Comparison of ENCODE assay signal across 23 cellular contexts in genomic region chrX:49842603-49843002, GRCh38. TPM values are rescaled to one million over a fixed set of nuclear protein-coding genes. Genes with fewer than 3 reads are reported as not detected.
DNase-seq lines count a peak whose midpoint lies in the region; ATAC-seq, FAIRE-seq and TF ChIP-seq lines count a peak whose summit lies in the region.
"Had no signal": no experiment of that assay in that cellular context is flagged by ENCODE, and none has a peak within 500 bp of the region (broad histone marks: within the 10 kb centered on the region; RNA-seq: fewer than 3 reads in every experiment).

No MANE protein-coding gene starts in this region.

- no peak overlapping the region for H4K5ac ChIP-seq in H9 (ENCODE audit: insufficient read length, low read depth, low read length)

- no peak for DNase-seq in H9
- DNase-seq in K562 (ENCODE audit: extremely low read depth in 1 of 4, low spot score in 3 of 4): peak in 3 of 4 experiments; percentile 13 to 25 (median 14)
- DNase-seq in HepG2 (ENCODE audit: low spot score): peak; percentile 88
- DNase-seq in HEK293T (ENCODE audit: extremely low spot score): no peak
- no peak for DNase-seq in COR-L47 (lab: John Stamatoyannopoulos, UW)
- DNase-seq: BE2C; CD4-positive, alpha-beta T cell; DMS79 treated with DMSO at 0.1 percent for 48 hours; H7; NCI-H1417 treated with DMSO at 0.1 percent for 48 hours; NCI-H2107; NCI-H345; NCI-H526; OCI-M1; SJCRH30; T-helper 2 cell had no signal

- intact Hi-C loops in K562 (cut with micrococcal nuclease) (no loop called here), HepG2 (cut with micrococcal nuclease; ENCODE audit: unreplicated experiment) (no loop called here)

- TF ChIP-seq POLR2A in K562 (conservative IDR thresholded peaks at IDR 0.05) (no peak), HepG2 (IDR thresholded peaks at IDR 0.05; ENCODE audit: insufficient read depth in 1 of 2, low read depth in 2 of 2, low read length in 2 of 2) (no peak)

- H3K27me3 Mint-ChIP-seq in H9 (ENCODE audit: low read depth): no peaks in the 10 kb centered on the region; the same call in 1 of the 2 replicates
- H3K27me3 Mint-ChIP-seq: CD4-positive, alpha-beta T cell had no signal

- no peak overlapping the region for H3K23ac ChIP-seq in H9 (ENCODE audit: insufficient read length, low read depth, low read length)

- no peak overlapping the region for H3K27ac Mint-ChIP-seq in H9
- H3K27ac Mint-ChIP-seq: CD4-positive, alpha-beta T cell had no signal

- H3K4me2 ChIP-seq in H9 (ENCODE audit: insufficient read depth, insufficient read length, low read length) (no peak overlapping the region), K562 (ENCODE audit: insufficient read depth, low read length) (no peak overlapping the region), HepG2 (ENCODE audit: low read depth, low read length) (peak overlapping the region; percentile 69)

- no peak overlapping the region for H3T11ph ChIP-seq in H9 (ENCODE audit: low read length)

- no peak for TF ChIP-seq EP300 in K562 (IDR thresholded peaks at IDR 0.05; ENCODE audit: low read length)
- TF ChIP-seq EP300 in HepG2 (IDR thresholded peaks at IDR 0.05; ENCODE audit: low read depth in 2 of 2, low read length in 2 of 2): peak in 1 of 2 experiments; percentile 72; a peak in 1 of 4 replicates
- peak; percentile 22; the same call in 1 of the 2 replicates for TF ChIP-seq EP300 in HepG2 (CRISPR knock-in tag; IDR thresholded peaks at IDR 0.05; ENCODE audit: borderline replicate concordance)

- H3K9me3 Mint-ChIP-seq in H9: peaks cover 70 to 79% of the 10 kb centered on the region in 2 experiments
- H3K9me3 Mint-ChIP-seq: CD4-positive, alpha-beta T cell had no signal

- no peak overlapping the region for H3K27ac ChIP-seq in H9 (ENCODE audit: insufficient read length, low read depth, low read length)
- no peak overlapping the region for H3K27ac ChIP-seq in K562 (ENCODE audit: extremely low read depth, low read depth, low read length)
- H3K27ac ChIP-seq in HepG2 (ENCODE audit: extremely low read length, insufficient read depth, low read length): peak overlapping the region; percentile 93
- H3K27ac ChIP-seq: RWPE1, SJCRH30 had no signal

- in situ Hi-C loops in K562 (cut with MboI) (no loop called here), HepG2 (cut with HindIII; ENCODE audit: extremely low pct_ligation_motif_present, low pct_unique_long_range_greater_than_20kb) (loop anchor here (5.0 kb wide), 2 partner anchors 35 to 70 kb away; partner anchors contain the start of gene USP27X)

- ATAC-seq in K562 (peak; percentile 42; the same call in 2 of the 3 replicates), HepG2 (peak; percentile 85), GM21390 (IDR thresholded peaks at IDR 0.05; ENCODE audit: unreplicated experiment) (no peak)

- H3K79me1 ChIP-seq in H9 (ENCODE audit: insufficient read depth, low read depth, low read length, poor library complexity, severe bottlenecking): no peaks in the 10 kb centered on the region

- TF ChIP-seq CTCF in GM12872 (IDR thresholded peaks at IDR 0.05; ENCODE audit: insufficient read depth, low read depth, low read length): 0 out of 3 replicates have a peak, but pooled peaks have one; percentile 19
- TF ChIP-seq CTCF in H9 (conservative IDR thresholded peaks at IDR 0.05): peak; percentile 32; the same call in 1 of the 3 replicates
- TF ChIP-seq CTCF in K562 (IDR thresholded peaks at IDR 0.05 in 2 of 3, conservative IDR thresholded peaks at IDR 0.05 in 1 of 3; ENCODE audit: insufficient read depth in 2 of 3, low read depth in 1 of 3, low read length in 3 of 3): peak; percentile 8 to 39 (median 25); a peak in 4 of 6 replicates
- peak; percentile 64 for TF ChIP-seq CTCF in HepG2 (CRISPR knock-in tag; IDR thresholded peaks at IDR 0.05)

- H3K4me3 Mint-ChIP-seq in H9: no peak overlapping the region
- H3K4me3 Mint-ChIP-seq: CD4-positive, alpha-beta T cell had no signal

- no peaks in the 10 kb centered on the region for H3K23me2 ChIP-seq in H9 (ENCODE audit: insufficient read length, low read depth, low read length, poor library complexity, severe bottlenecking)

- H2BK20ac ChIP-seq in H9 (ENCODE audit: low read depth, low read length, poor library complexity, severe bottlenecking): no peak overlapping the region

- no peak overlapping the region for H2BK120ac ChIP-seq in H9 (ENCODE audit: low read depth, low read length, poor library complexity, severe bottlenecking)

- H3K9ac ChIP-seq in H9 (ENCODE audit: extremely low read depth, insufficient read length, low read length) (no peak overlapping the region), K562 (ENCODE audit: insufficient read depth in 1 of 2, low read depth in 2 of 2, low read length in 2 of 2) (no peak overlapping the region), HepG2 (ENCODE audit: insufficient read depth, low read depth, low read length) (peak overlapping the region; percentile 61)

- no peaks in the 10 kb centered on the region for H3K9me1 ChIP-seq in K562 (ENCODE audit: control insufficient read depth, insufficient read depth, low read length)

- H3K36me3 ChIP-seq in K562 (ENCODE audit: control insufficient read depth, insufficient read depth, low read length): no peaks in the 10 kb centered on the region
- H3K36me3 ChIP-seq in HepG2 (replicated peaks in 1 of 2; ENCODE audit: control insufficient read depth in 1 of 2, insufficient read depth in 2 of 2, low read length in 2 of 2): no peaks in the 10 kb centered on the region
- H3K36me3 ChIP-seq: BE2C, SJCRH30 had no signal

- BruUV-seq in K562 (replicated peaks; lab: Mats Ljungman, UMichigan): no TSS peak
- no TSS peak for BruUV-seq in HepG2 (replicated peaks; lab: Mats Ljungman, UMichigan)

- H3K18ac ChIP-seq in H9 (ENCODE audit: insufficient read length, low read depth, low read length): no peak overlapping the region

- TF ChIP-seq RAD21 in K562 (CRISPR knock-in tag; conservative IDR thresholded peaks at IDR 0.05 in 1 of 2, IDR thresholded peaks at IDR 0.05 in 1 of 2) (peak in 1 of 2 experiments; percentile 37; a peak in 2 of 4 replicates), HepG2 (CRISPR knock-in tag; IDR thresholded peaks at IDR 0.05) (no peak)

- CTCF ChIA-PET in K562 (lab: Yijun Ruan, JAX; ENCODE audit: low intra/inter-chr PET ratio) (interaction anchor here (1.4 kb wide), 1 partner anchor 34 kb away, joined by 8 read pairs; no protein-coding TSS in a partner anchor), HepG2 (lab: Yijun Ruan, JAX; ENCODE audit: low intra/inter-chr PET ratio, low total read pairs) (interaction anchor here (1.8 kb wide), 1 partner anchor 34 kb away, joined by 6 read pairs; no protein-coding TSS in a partner anchor), HEK293T (lab: Yijun Ruan, JAX) (no interaction called here)

- H4K20me1 ChIP-seq in H9 (ENCODE audit: control insufficient read depth, insufficient read depth, insufficient read length) (no peaks in the 10 kb centered on the region), K562 (replicated peaks; ENCODE audit: control insufficient read depth, insufficient read depth, low read length) (no peaks in the 10 kb centered on the region), HepG2 (ENCODE audit: insufficient read depth, low read length) (no peaks in the 10 kb centered on the region)

- FAIRE-seq in K562 (lab: Jason Lieb, UNC): no peak
- peak; percentile 82 for FAIRE-seq in HepG2 (lab: Jason Lieb, UNC)
- FAIRE-seq: GM12892 had no signal

- H2BK12ac ChIP-seq in H9 (ENCODE audit: insufficient read length, low read depth, low read length): no peak overlapping the region

- no peaks in the 10 kb centered on the region for H3K4me1 Mint-ChIP-seq in H9

- no peak overlapping the region for H3K56ac ChIP-seq in H9 (ENCODE audit: insufficient read length, low read depth, low read length)

- H3K79me2 ChIP-seq in H9 (ENCODE audit: insufficient read depth, low read length): no peaks in the 10 kb centered on the region
- no peaks in the 10 kb centered on the region for H3K79me2 ChIP-seq in K562 (ENCODE audit: control insufficient read depth, insufficient read depth, low read length)
- H3K79me2 ChIP-seq in HepG2 (ENCODE audit: insufficient read depth, low read length): no peaks in the 10 kb centered on the region

- H2BK5ac ChIP-seq in H9 (ENCODE audit: insufficient read length, low read length): no peak overlapping the region

- H3K36me3 Mint-ChIP-seq in H9 (ENCODE audit: insufficient read depth in 1 of 3, low read depth in 3 of 3): no peaks in the 10 kb centered on the region; a peak in 1 of 7 replicates

- no peaks in the 10 kb centered on the region for H3K4me1 ChIP-seq in H9 (ENCODE audit: insufficient read depth, low read length)
- H3K4me1 ChIP-seq in K562 (replicated peaks in 1 of 2; ENCODE audit: control insufficient read depth in 2 of 2, insufficient read depth in 2 of 2, low read length in 2 of 2): peaks cover 0 to 14% of the 10 kb centered on the region in 2 experiments; a peak in 2 of 5 replicates
- peaks cover 54% of the 10 kb centered on the region for H3K4me1 ChIP-seq in HepG2 (ENCODE audit: insufficient read depth, low read length)
- H3K4me1 ChIP-seq: BE2C, SJCRH30 had no signal

- no peak overlapping the region for H2AK5ac ChIP-seq in H9 (ENCODE audit: insufficient read length, low read length)

- H2BK15ac ChIP-seq in H9 (ENCODE audit: low read depth, low read length): no peak overlapping the region

- H3K4me3 ChIP-seq in K562 (no peak overlapping the region), HepG2 (replicated peaks in 1 of 3; ENCODE audit: insufficient read depth in 1 of 3, low read depth in 2 of 3, low read length in 3 of 3) (no peak overlapping the region; a peak in 1 of 6 replicates)
- H3K4me3 ChIP-seq: SJCRH30 had no signal

- no peak overlapping the region for H4K8ac ChIP-seq in H9 (replicated peaks; ENCODE audit: insufficient read length, low read depth, low read length)

- no peak overlapping the region for H3K4ac ChIP-seq in H9 (ENCODE audit: low read depth, low read length)

- H2AFZ ChIP-seq in H9 (ENCODE audit: low read length) (no peak overlapping the region), K562 (ENCODE audit: low read depth, low read length) (peak overlapping the region; percentile 63), HepG2 (ENCODE audit: low read length) (no peak overlapping the region)

- peaks cover 34% of the 10 kb centered on the region for H3K9me3 ChIP-seq in H9 (ENCODE audit: control insufficient read depth, low read depth, low read length)
- no peaks in the 10 kb centered on the region for H3K9me3 ChIP-seq in K562 (replicated peaks; ENCODE audit: control insufficient read depth, insufficient read depth, low read depth, low read length)
- H3K9me3 ChIP-seq in HepG2 (ENCODE audit: low read length): no peaks in the 10 kb centered on the region
- H3K9me3 ChIP-seq: BE2C, SJCRH30 had no signal

- no peaks in the 10 kb centered on the region; the same call in 1 of the 2 replicates for H3K27me3 ChIP-seq in H9 (ENCODE audit: insufficient read depth, low read length)
- no peaks in the 10 kb centered on the region for H3K27me3 ChIP-seq in K562 (ENCODE audit: control insufficient read depth in 2 of 2, insufficient read depth in 2 of 2, low read length in 2 of 2)
- no peaks in the 10 kb centered on the region for H3K27me3 ChIP-seq in HepG2 (ENCODE audit: control insufficient read depth in 1 of 2, insufficient read depth in 2 of 2, low read length in 2 of 2)
- H3K27me3 ChIP-seq: BE2C, SJCRH30 had no signal

- H3K14ac ChIP-seq in H9 (ENCODE audit: insufficient read depth, low read length): no peak overlapping the region

- no peak overlapping the region for H4K91ac ChIP-seq in H9 (ENCODE audit: insufficient read length, low read depth, low read length)

- POLR2A ChIA-PET in K562 (lab: Yijun Ruan, JAX): interaction anchor here (0.7 to 1.0 kb wide), 2 partner anchors 26 to 36 kb away, joined by 3 read pairs; partner anchors contain the start of gene USP27X
- POLR2A ChIA-PET in HepG2 (lab: Yijun Ruan, JAX): interaction anchor here (0.6 to 4.6 kb wide), 8 partner anchors 13 to 591 kb away, joined by 3 to 91 read pairs (median 4); partner anchors contain the start of genes CLCN5 and USP27X
- POLR2A ChIA-PET in HEK293T (lab: Yijun Ruan, JAX): no interaction called here

RNA-seq across cellular contexts. Expression of gene PAGE4, which starts 13.5 kb away (rescaled TPM):
- total RNA-seq in H9 (2021) (0.57 TPM in 1 of 2 replicates, not detected in the other), K562 (2014; rRNA removed) (1.7 and 2.4 TPM in 2 replicates), K562 (2014; rRNA removed; fragmentation: Illumina TruSeq; extraction: Trizol) (2.8 and 3.9 TPM in 2 replicates), K562 (2015; rRNA removed; fragmentation: Illumina TruSeq; extraction: Trizol) (2.2 and 3.7 TPM in 2 replicates), K562 (2021) (1.1 and 1.3 TPM in 2 replicates), HepG2 (2016; rRNA removed; fragmentation: Illumina TruSeq; extraction: Trizol) (1.1 and 1.4 TPM in 2 replicates)
- total RNA-seq in K562 (2011; cell fraction: chromatin; rRNA removed; ENCODE audit: low replicate concordance): not detected in 2 replicates
- total RNA-seq in K562 (2011; cell fraction: nucleolus; rRNA removed): not detected in 2 replicates
- not detected in 2 replicates for total RNA-seq in K562 (2011; cell fraction: nucleoplasm; rRNA removed)
- polyA plus RNA-seq in K562 (2011; rRNA removed) (0.99 and 1.2 TPM in 2 replicates), K562 (2014; fragmentation: Illumina TruSeq; extraction: Trizol) (4.9 and 5.3 TPM in 2 replicates), K562 (2014; fragmentation: Nextera tagmentation; extraction: Ambion mirVana) (1 to 10 TPM; 6.7 to 8.0 TPM), K562 (2014; rRNA removed) (4.0 and 6.4 TPM in 2 replicates), HepG2 (2011; rRNA removed) (0.35 TPM in 1 of 2 replicates, not detected in the other)
- polyA plus RNA-seq in K562 (2011; cell fraction: cytosol; rRNA removed): 0.46 TPM in 1 of 2 replicates, not detected in the other
- polyA plus RNA-seq in K562 (2011; cell fraction: nucleus; rRNA removed): not detected in 2 replicates
- 4.9 and 6.0 TPM in 2 replicates for polyA plus RNA-seq in K562 (2012)
- polyA minus RNA-seq in K562 (2011; rRNA and poly(A)+ RNA removed): not detected in 2 replicates
- not detected in 2 replicates for polyA minus RNA-seq in K562 (2011; cell fraction: cytosol; rRNA and poly(A)+ RNA removed)
- polyA minus RNA-seq in K562 (2011; cell fraction: nucleus; rRNA and poly(A)+ RNA removed): not detected in 2 replicates
- total RNA-seq in HepG2 (2016; cell fraction: cytosol; rRNA removed; fragmentation: Illumina TruSeq; extraction: Trizol; ENCODE audit: low read depth): 1.1 TPM in 1 of 2 replicates, not detected in the other
- 0.84 and 2.1 TPM in 2 replicates for total RNA-seq in HepG2 (2016; cell fraction: insoluble cytoplasmic fraction; rRNA removed; fragmentation: Illumina TruSeq; extraction: Trizol)
- 0.79 TPM in 1 of 2 replicates, not detected in the other for total RNA-seq in HepG2 (2016; cell fraction: membrane; rRNA removed; fragmentation: Illumina TruSeq; extraction: Trizol)
- not detected in 2 replicates for total RNA-seq in HepG2 (2016; cell fraction: nucleus; rRNA removed; fragmentation: Illumina TruSeq; extraction: Trizol)
- not detected in 2 replicates for polyA plus RNA-seq in HepG2 (2011; cell fraction: cytosol; rRNA removed)
- not detected in 2 replicates for polyA plus RNA-seq in HepG2 (2011; cell fraction: nucleus; rRNA removed)
- 0.68 and 0.80 TPM in 2 replicates for polyA plus RNA-seq in HepG2 (2012)
- polyA plus RNA-seq in HepG2 (2016; cell fraction: cytosol; fragmentation: Illumina TruSeq; extraction: Trizol; ENCODE audit: low read depth): 0.53 and 0.89 TPM in 2 replicates
- polyA plus RNA-seq in HepG2 (2016; cell fraction: insoluble cytoplasmic fraction; fragmentation: Illumina TruSeq; extraction: Trizol; ENCODE audit: low read depth): 1.2 and 2.0 TPM in 2 replicates
- 0.66 and 1.0 TPM in 2 replicates for polyA plus RNA-seq in HepG2 (2016; cell fraction: membrane; fragmentation: Illumina TruSeq; extraction: Trizol; ENCODE audit: low read depth)
- polyA plus RNA-seq in HepG2 (2016; cell fraction: nucleus; fragmentation: Illumina TruSeq; extraction: Trizol; ENCODE audit: insufficient read depth, low read depth): not detected in 2 replicates
- not detected in 2 replicates for polyA minus RNA-seq in HepG2 (2011; rRNA and poly(A)+ RNA removed; ENCODE audit: low replicate concordance)
- polyA minus RNA-seq in HepG2 (2011; cell fraction: cytosol; rRNA and poly(A)+ RNA removed): not detected in 2 replicates
- not detected in 2 replicates for polyA minus RNA-seq in HepG2 (2011; cell fraction: nucleus; rRNA and poly(A)+ RNA removed)
- total RNA-seq: CD4-positive, alpha-beta T cell; G401; H7; LHCN-M2; SJCRH30 had no signal
- polyA plus RNA-seq: AG04450 had no signal

RNA-seq across cellular contexts. Expression of gene USP27X, which starts 36.7 kb away (rescaled TPM):
- total RNA-seq in H9 (2021) (5.7 and 6.3 TPM in 2 replicates), K562 (2014; rRNA removed) (0.82 and 1.8 TPM in 2 replicates), K562 (2014; rRNA removed; fragmentation: Illumina TruSeq; extraction: Trizol) (1.6 and 2.1 TPM in 2 replicates), K562 (2015; rRNA removed; fragmentation: Illumina TruSeq; extraction: Trizol) (1.3 and 1.7 TPM in 2 replicates), K562 (2021) (1.9 and 2.7 TPM in 2 replicates), HepG2 (2016; rRNA removed; fragmentation: Illumina TruSeq; extraction: Trizol) (7.2 and 7.5 TPM in 2 replicates)
- 3.8 and 4.9 TPM in 2 replicates for total RNA-seq in K562 (2011; cell fraction: chromatin; rRNA removed; ENCODE audit: low replicate concordance)
- total RNA-seq in K562 (2011; cell fraction: nucleolus; rRNA removed): 3.4 and 4.0 TPM in 2 replicates
- 2.5 and 3.2 TPM in 2 replicates for total RNA-seq in K562 (2011; cell fraction: nucleoplasm; rRNA removed)
- polyA plus RNA-seq in K562 (2011; rRNA removed) (2.3 and 4.7 TPM in 2 replicates), K562 (2014; fragmentation: Illumina TruSeq; extraction: Trizol) (3.8 and 4.0 TPM in 2 replicates), K562 (2014; fragmentation: Nextera tagmentation; extraction: Ambion mirVana) (under 1 TPM; 0.15 TPM), K562 (2014; rRNA removed) (1.2 and 2.1 TPM in 2 replicates), HepG2 (2011; rRNA removed) (9.7 and 12.5 TPM in 2 replicates)
- 1.8 and 4.2 TPM in 2 replicates for polyA plus RNA-seq in K562 (2011; cell fraction: cytosol; rRNA removed)
- polyA plus RNA-seq in K562 (2011; cell fraction: nucleus; rRNA removed): 1.1 and 1.9 TPM in 2 replicates
- 2.4 and 3.0 TPM in 2 replicates for polyA plus RNA-seq in K562 (2012)
- polyA minus RNA-seq in K562 (2011; rRNA and poly(A)+ RNA removed): 4.2 and 7.8 TPM in 2 replicates
- polyA minus RNA-seq in K562 (2011; cell fraction: cytosol; rRNA and poly(A)+ RNA removed): 1.9 and 2.6 TPM in 2 replicates
- polyA minus RNA-seq in K562 (2011; cell fraction: nucleus; rRNA and poly(A)+ RNA removed): 1.6 and 2.8 TPM in 2 replicates
- 0.81 and 1.5 TPM in 2 replicates for total RNA-seq in HepG2 (2016; cell fraction: cytosol; rRNA removed; fragmentation: Illumina TruSeq; extraction: Trizol; ENCODE audit: low read depth)
- 7.1 and 8.1 TPM in 2 replicates for total RNA-seq in HepG2 (2016; cell fraction: insoluble cytoplasmic fraction; rRNA removed; fragmentation: Illumina TruSeq; extraction: Trizol)
- total RNA-seq in HepG2 (2016; cell fraction: membrane; rRNA removed; fragmentation: Illumina TruSeq; extraction: Trizol): 3.4 and 4.1 TPM in 2 replicates
- 4.4 and 4.6 TPM in 2 replicates for total RNA-seq in HepG2 (2016; cell fraction: nucleus; rRNA removed; fragmentation: Illumina TruSeq; extraction: Trizol)
- 7.9 and 13.0 TPM in 2 replicates for polyA plus RNA-seq in HepG2 (2011; cell fraction: cytosol; rRNA removed)
- polyA plus RNA-seq in HepG2 (2011; cell fraction: nucleus; rRNA removed): 4.0 and 5.1 TPM in 2 replicates
- 12.7 and 16.0 TPM in 2 replicates for polyA plus RNA-seq in HepG2 (2012)
- 0.68 and 0.98 TPM in 2 replicates for polyA plus RNA-seq in HepG2 (2016; cell fraction: cytosol; fragmentation: Illumina TruSeq; extraction: Trizol; ENCODE audit: low read depth)
- polyA plus RNA-seq in HepG2 (2016; cell fraction: insoluble cytoplasmic fraction; fragmentation: Illumina TruSeq; extraction: Trizol; ENCODE audit: low read depth): 9.4 and 10.4 TPM in 2 replicates
- 2.1 and 2.3 TPM in 2 replicates for polyA plus RNA-seq in HepG2 (2016; cell fraction: membrane; fragmentation: Illumina TruSeq; extraction: Trizol; ENCODE audit: low read depth)
- polyA plus RNA-seq in HepG2 (2016; cell fraction: nucleus; fragmentation: Illumina TruSeq; extraction: Trizol; ENCODE audit: insufficient read depth, low read depth): 5.3 TPM in 2 replicates
- 0.63 and 22.8 TPM in 2 replicates for polyA minus RNA-seq in HepG2 (2011; rRNA and poly(A)+ RNA removed; ENCODE audit: low replicate concordance)
- 8.8 and 9.9 TPM in 2 replicates for polyA minus RNA-seq in HepG2 (2011; cell fraction: cytosol; rRNA and poly(A)+ RNA removed)
- polyA minus RNA-seq in HepG2 (2011; cell fraction: nucleus; rRNA and poly(A)+ RNA removed): 10.0 and 11.4 TPM in 2 replicates

Comparison
In these comparisons a context has a peak if more than half of its experiments do, and no peak if none do; other contexts are left out.
1. DNase-seq: peak in K562 (3 of 4) and HepG2 (single experiment); none in H9 (single experiment), HEK293T (single experiment) and COR-L47 (single experiment).
2. Peak in every context shown above with its lines, with median percentiles within 50 percentile points of each other: CTCF ChIP-seq.